In genomic region chr9:135906291-135907005, GRCh38 we compare ENCODE assay signal across 1 cellular context.
TF ChIP-seq lines count a peak whose summit lies in the region.

No MANE protein-coding gene starts in this region.

TF ChIP-seq in HepG2, 621 proteins besides CTCF, POLR2A, EP300 and RAD21 (continued from another document and continues in another):
- TF ChIP-seq ZNF275 (CRISPR knock-in tag; IDR thresholded peaks at IDR 0.05; ENCODE audit: borderline replicate concordance) (no peak), ZNF496 (CRISPR knock-in tag; IDR thresholded peaks at IDR 0.05; ENCODE audit: insufficient replicate concordance) (no peak), ZNF564 (CRISPR knock-in tag; IDR thresholded peaks at IDR 0.05) (no peak), ARID4A (CRISPR knock-in tag; IDR thresholded peaks at IDR 0.05; ENCODE audit: borderline replicate concordance) (peak; percentile 45), ERF (CRISPR knock-in tag; IDR thresholded peaks at IDR 0.05) (no peak), ZNF800 (CRISPR knock-in tag; IDR thresholded peaks at IDR 0.05) (peak; percentile 53), ATRX (CRISPR knock-in tag; IDR thresholded peaks at IDR 0.05; ENCODE audit: borderline replicate concordance) (no peak), RBM22 (optimal IDR thresholded peaks at IDR 0.05; ENCODE audit: low read length) (no peak), HOXA3 (CRISPR knock-in tag; IDR thresholded peaks at IDR 0.05) (no peak), CAMTA2 (CRISPR knock-in tag; IDR thresholded peaks at IDR 0.05; ENCODE audit: borderline replicate concordance) (no peak), TRIM24 (CRISPR knock-in tag; IDR thresholded peaks at IDR 0.05) (no peak), ZNF235 (CRISPR knock-in tag; IDR thresholded peaks at IDR 0.05; ENCODE audit: borderline replicate concordance) (no peak), ZFP36L1 (CRISPR knock-in tag; IDR thresholded peaks at IDR 0.05) (no peak), ZNF205 (CRISPR knock-in tag; IDR thresholded peaks at IDR 0.05) (no peak), BCL3 (CRISPR knock-in tag; IDR thresholded peaks at IDR 0.05) (0 out of 2 replicates have a peak, but pooled peaks have one; percentile 28), ESRRA (CRISPR knock-in tag; IDR thresholded peaks at IDR 0.05; ENCODE audit: low read depth) (no peak), ZNF264 (CRISPR knock-in tag; IDR thresholded peaks at IDR 0.05) (no peak), ZBED4 (CRISPR knock-in tag; IDR thresholded peaks at IDR 0.05; ENCODE audit: borderline replicate concordance) (no peak), MXD1 (CRISPR knock-in tag; IDR thresholded peaks at IDR 0.05) (no peak), PHF21A (CRISPR knock-in tag; IDR thresholded peaks at IDR 0.05) (no peak), FOXO1 (CRISPR knock-in tag; IDR thresholded peaks at IDR 0.05) (0 out of 2 replicates have a peak, but pooled peaks have one; percentile 9), ZNF468 (CRISPR knock-in tag; IDR thresholded peaks at IDR 0.05) (no peak), DPF2 (CRISPR knock-in tag; IDR thresholded peaks at IDR 0.05; ENCODE audit: borderline replicate concordance, low read depth) (no peak), CERS6 (CRISPR knock-in tag; IDR thresholded peaks at IDR 0.05) (no peak), SMAD3 (CRISPR knock-in tag; IDR thresholded peaks at IDR 0.05) (no peak), NPAS2 (CRISPR knock-in tag; IDR thresholded peaks at IDR 0.05; ENCODE audit: borderline replicate concordance) (no peak), SRSF4 (IDR thresholded peaks at IDR 0.05; ENCODE audit: low read depth, low read length, poor library complexity, severe bottlenecking) (no peak), PCBP2 (optimal IDR thresholded peaks at IDR 0.05; ENCODE audit: low read depth, low read length, poor library complexity, severe bottlenecking) (no peak), ZNF777 (CRISPR knock-in tag; IDR thresholded peaks at IDR 0.05) (peak; percentile 49; the same call in 1 of the 2 replicates), ZNF558 (CRISPR knock-in tag; IDR thresholded peaks at IDR 0.05; ENCODE audit: borderline replicate concordance) (no peak; the same call in 1 of the 2 replicates), CBX2 (IDR thresholded peaks at IDR 0.05; ENCODE audit: low read depth, low read length) (no peak), CBX2 (CRISPR knock-in tag; IDR thresholded peaks at IDR 0.05; ENCODE audit: low read depth) (no peak), ATF3 (CRISPR knock-in tag; IDR thresholded peaks at IDR 0.05) (no peak), THAP9 (CRISPR knock-in tag; IDR thresholded peaks at IDR 0.05; ENCODE audit: borderline replicate concordance) (no peak), ZNF317 (CRISPR knock-in tag; IDR thresholded peaks at IDR 0.05) (no peak), SMAD1 (CRISPR knock-in tag; IDR thresholded peaks at IDR 0.05; ENCODE audit: borderline replicate concordance, low read depth) (no peak), ZNF672 (CRISPR knock-in tag; IDR thresholded peaks at IDR 0.05) (no peak), ZNF747 (CRISPR knock-in tag; IDR thresholded peaks at IDR 0.05; ENCODE audit: borderline replicate concordance) (no peak), TEF (CRISPR knock-in tag; IDR thresholded peaks at IDR 0.05) (no peak), DDIT3 (CRISPR knock-in tag; IDR thresholded peaks at IDR 0.05) (no peak), MTA1 (CRISPR knock-in tag; IDR thresholded peaks at IDR 0.05; ENCODE audit: borderline replicate concordance) (no peak), ZSCAN22 (CRISPR knock-in tag; IDR thresholded peaks at IDR 0.05) (no peak), GTF3A (CRISPR knock-in tag; conservative IDR thresholded peaks at IDR 0.05) (no peak), THAP8 (CRISPR knock-in tag; IDR thresholded peaks at IDR 0.05; ENCODE audit: borderline replicate concordance) (no peak)
